In the genomic region with DNA sequence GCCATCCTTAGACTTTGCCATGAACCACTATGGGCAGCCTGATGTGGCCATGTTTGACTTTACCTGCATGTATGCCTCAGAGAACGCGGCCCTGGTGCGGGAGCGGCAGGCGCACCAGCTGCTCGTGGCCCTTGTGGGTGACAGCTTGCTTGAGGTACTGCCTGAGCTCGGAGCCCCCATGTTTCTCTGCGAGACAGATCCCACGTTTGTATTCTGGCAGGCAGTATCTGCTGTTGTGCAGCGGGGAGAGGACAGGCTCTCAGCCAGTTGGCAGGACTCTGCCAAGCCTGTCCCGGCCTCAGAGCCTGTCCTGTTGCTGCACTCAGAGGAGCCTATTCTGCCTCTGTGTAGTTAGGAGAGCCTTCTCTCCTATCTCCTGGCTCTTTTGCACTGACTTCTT, we compare ENCODE assay signal across 16 cellular contexts.
DNase-seq lines count a peak whose midpoint lies in the region; ATAC-seq and TF ChIP-seq lines count a peak whose summit lies in the region.
"Had no signal": no experiment of that assay in that cellular context is flagged by ENCODE, and none has a peak within 500 bp of the region (broad histone marks: within the 10 kb centered on the region; RNA-seq: fewer than 3 reads in every experiment).

No MANE protein-coding gene starts in this region.

- H3K9me3 Mint-ChIP-seq in activated CD4-positive, alpha-beta T cell treated with anti-CD3 and anti-CD28 coated beads, Interleukin-2, amount 10 ng/mL, durations not matched to agents 24 days and 14 days, result no peaks in the 10 kb centered on the region
- peaks cover 0 to 7% (median 0%) of the 10 kb centered on the region in 7 donors for H3K9me3 Mint-ChIP-seq in CD14-positive monocyte
- H3K9me3 Mint-ChIP-seq: memory B cell had no signal

- no peak overlapping the region for H3K4me3 Mint-ChIP-seq in activated CD4-positive, alpha-beta T cell treated with anti-CD3 and anti-CD28 coated beads, Interleukin-2, amount 10 ng/mL, durations not matched to agents 24 days and 14 days
- H3K4me3 Mint-ChIP-seq in CD14-positive monocyte, result no peak overlapping the region
- H3K4me3 Mint-ChIP-seq: memory B cell had no signal

- H3K9me3 ChIP-seq in transverse colon, result no peaks in the 10 kb centered on the region
- H3K9me3 ChIP-seq: breast epithelium had no signal

- H3K27me3 ChIP-seq in transverse colon, result no peaks in the 10 kb centered on the region
- H3K27me3 ChIP-seq: breast epithelium had no signal

- peak overlapping the region; percentile 22 to 78 (median 75) for H3K27ac ChIP-seq in transverse colon
- H3K27ac ChIP-seq: breast epithelium had no signal

- DNase-seq in activated CD4-positive, alpha-beta T cell treated with anti-CD3 and anti-CD28 coated beads, Interleukin-2, amount 10 ng/mL, durations not matched to agents 24 days and 14 days, result no peak
- no peak for DNase-seq in activated CD4-positive, alpha-beta T cell treated with anti-CD3 and anti-CD28 coated beads for 4 hours
- DNase-seq in fibroblast of pulmonary artery (ENCODE audit: low read depth) (peak; percentile 49), myocyte (ENCODE audit: low read depth) (peak; percentile 44), transverse colon (peak; percentile 33), CD14-positive monocyte (ENCODE audit: low spot score) (no peak), NCI-H2196 (lab: John Stamatoyannopoulos, UW; ENCODE audit: unreplicated experiment) (no peak)
- DNase-seq: 8988T, foreskin melanocyte, NCI-H1436 treated with DMSO at 0.1 percent for 48 hours, OCI-M1, small intestine, T1000 had no signal

- H3K27me3 Mint-ChIP-seq in activated CD4-positive, alpha-beta T cell treated with anti-CD3 and anti-CD28 coated beads, Interleukin-2, amount 10 ng/mL, durations not matched to agents 24 days and 14 days, result no peaks in the 10 kb centered on the region
- H3K27me3 Mint-ChIP-seq in CD14-positive monocyte (ENCODE audit: low read depth in 3 of 3), result no peaks in the 10 kb centered on the region

- peaks cover 47 to 78% (median 66%) of the 10 kb centered on the region in 4 donors for H3K4me1 ChIP-seq in transverse colon

- peaks cover 93% of the 10 kb centered on the region for H3K36me3 Mint-ChIP-seq in activated CD4-positive, alpha-beta T cell treated with anti-CD3 and anti-CD28 coated beads, Interleukin-2, amount 10 ng/mL, durations not matched to agents 24 days and 14 days (ENCODE audit: low read depth)
- H3K36me3 Mint-ChIP-seq in CD14-positive monocyte, result peaks cover 92 to 100% of the 10 kb centered on the region in 2 donors
- H3K36me3 Mint-ChIP-seq: memory B cell had no signal

- intact Hi-C loops in activated CD4-positive, alpha-beta T cell treated with anti-CD3 and anti-CD28 coated beads, Interleukin-2, amount 10 ng/mL, durations not matched to agents 24 days and 14 days (cut with micrococcal nuclease), result no loop called here
- intact Hi-C loops in transverse colon (cut with DNase I; ENCODE audit: low total_unique reads) (no loop called here), CD14-positive monocyte (cut with micrococcal nuclease) (loop anchor here in 1 of 2 donors (10.0 kb wide), 1 partner anchor 46 kb away; no protein-coding TSS in a partner anchor)

- in situ Hi-C loops in transverse colon (cut with MboI; ENCODE audit: low pct_ligation_motif_present in 1 of 4, low pct_unique_long_range_greater_than_20kb in 1 of 4, low sequenced_read_pairs in 3 of 4), result no loop called here

- ATAC-seq in GM18498 (IDR thresholded peaks at IDR 0.05; ENCODE audit: unreplicated experiment), result no peak

- peak overlapping the region; percentile 25 for H3K27ac Mint-ChIP-seq in activated CD4-positive, alpha-beta T cell treated with anti-CD3 and anti-CD28 coated beads, Interleukin-2, amount 10 ng/mL, durations not matched to agents 24 days and 14 days
- H3K27ac Mint-ChIP-seq in CD14-positive monocyte, result no peak overlapping the region
- H3K27ac Mint-ChIP-seq: memory B cell had no signal

- H3K36me3 ChIP-seq in transverse colon, result peaks cover 0 to 9% (median 0%) of the 10 kb centered on the region in 4 donors
- H3K36me3 ChIP-seq: breast epithelium had no signal

- TF ChIP-seq EP300 in transverse colon (IDR thresholded peaks at IDR 0.05; ENCODE audit: low read depth), result no peak

- TF ChIP-seq CTCF in fibroblast of pulmonary artery (IDR thresholded peaks at IDR 0.05; ENCODE audit: low read length, missing control alignments), result no peak
- TF ChIP-seq CTCF in transverse colon (IDR thresholded peaks at IDR 0.05), result no peak
- TF ChIP-seq CTCF in CD14-positive monocyte (IDR thresholded peaks at IDR 0.05), result no peak

- H3K4me3 ChIP-seq in fibroblast of pulmonary artery (replicated peaks; ENCODE audit: low read depth, low read length), result no peak overlapping the region
- H3K4me3 ChIP-seq in transverse colon, result no peak overlapping the region
- H3K4me3 ChIP-seq: breast epithelium had no signal

- peaks cover 55% of the 10 kb centered on the region for H3K4me1 Mint-ChIP-seq in activated CD4-positive, alpha-beta T cell treated with anti-CD3 and anti-CD28 coated beads, Interleukin-2, amount 10 ng/mL, durations not matched to agents 24 days and 14 days
- H3K4me1 Mint-ChIP-seq in CD14-positive monocyte, result peaks cover 47% of the 10 kb centered on the region

- no peak for TF ChIP-seq POLR2A in transverse colon (IDR thresholded peaks at IDR 0.05)

- 78% methylated on average over 11 of the region's 11 CpGs; no CpG with 5 or more reads in 1 of the 2 donors for WGBS in transverse colon (ENCODE audit: low coverage in 1 of 2), 2 donors

Comparison
In these comparisons a context has a peak if more than half of its experiments do, and no peak if none do; other contexts are left out.
1. DNase-seq: peak in fibroblast of pulmonary artery (single experiment), myocyte (single experiment) and transverse colon (single experiment); none in activated CD4-positive, alpha-beta T cell treated with anti-CD3 and anti-CD28 coated beads, Interleukin-2, amount 10 ng/mL, durations not matched to agents 24 days and 14 days (single experiment), activated CD4-positive, alpha-beta T cell treated with anti-CD3 and anti-CD28 coated beads for 4 hours (0 of 2), CD14-positive monocyte (single experiment) and NCI-H2196 (single experiment).